Comparison of ENCODE assay signal across 19 cellular contexts in the genomic region with DNA sequence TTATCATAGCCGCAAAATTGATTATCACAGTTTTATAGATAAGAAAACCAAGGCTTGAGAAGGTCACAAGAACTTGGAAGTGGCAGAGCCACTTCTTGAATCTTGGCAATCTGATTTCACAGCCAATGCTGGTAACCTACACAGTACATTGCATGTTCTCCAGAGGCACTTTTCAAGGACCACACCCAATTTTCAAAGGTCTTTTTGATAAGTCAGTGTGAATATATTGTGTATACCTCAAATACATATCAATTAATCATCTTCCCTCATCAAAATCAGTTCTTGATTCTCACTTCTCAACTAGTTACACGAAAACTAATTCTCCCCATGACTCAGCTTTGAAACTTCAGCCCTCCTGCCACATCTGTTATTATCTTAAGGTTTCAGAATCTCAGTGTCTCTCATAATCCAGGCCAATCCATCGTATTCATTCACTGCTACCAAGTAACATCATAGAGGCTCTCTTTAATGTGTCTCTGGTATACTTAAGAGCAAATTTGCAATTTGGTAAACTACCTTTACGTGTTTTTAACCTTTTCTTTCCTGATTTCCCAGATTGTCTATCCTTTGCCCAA. TPM values are rescaled to one million over a fixed set of nuclear protein-coding genes. Genes with fewer than 3 reads are reported as not detected.
A peak's percentile ranks its signal among the peaks of the same experiment; 100 is the strongest.
DNase-seq lines count a peak whose midpoint lies in the region; ATAC-seq, FAIRE-seq and TF ChIP-seq lines count a peak whose summit lies in the region.
"Had no signal": no experiment of that assay in that cellular context is flagged by ENCODE, and none has a peak within 500 bp of the region (broad histone marks: within the 10 kb centered on the region; RNA-seq: fewer than 3 reads in every experiment).

No MANE protein-coding gene starts in this region.

- H3K9ac ChIP-seq in endodermal cell (ENCODE audit: extremely low read depth, low read length, poor library complexity, severe bottlenecking) = no peak overlapping the region

- no peak for TF ChIP-seq POLR2A in GM18505 (IDR thresholded peaks at IDR 0.05; ENCODE audit: borderline replicate concordance, extremely low read depth, insufficient read depth, insufficient read length)

- peaks cover 5% of the 10 kb centered on the region for H3K4me1 ChIP-seq in endodermal cell (ENCODE audit: control insufficient read depth, insufficient read depth, low read length)
- peaks cover 7 to 9% of the 10 kb centered on the region in 2 donors for H3K4me1 ChIP-seq in small intestine (ENCODE audit: control insufficient read depth in 2 of 2, insufficient read depth in 1 of 2, low read depth in 1 of 2, low read length in 1 of 2)

- peaks cover 29% of the 10 kb centered on the region for H3K4me1 Mint-ChIP-seq in activated naive CD8-positive, alpha-beta T cell treated with anti-CD3 and anti-CD28 coated beads, Interleukin-2, amount 50 U/mL, for 24 hours
- peaks cover 22% of the 10 kb centered on the region for H3K4me1 Mint-ChIP-seq in activated naive CD8-positive, alpha-beta T cell treated with anti-CD3 and anti-CD28 coated beads for 36 hours
- peaks cover 20% of the 10 kb centered on the region for H3K4me1 Mint-ChIP-seq in endodermal cell

- H3K9me3 ChIP-seq in endodermal cell (ENCODE audit: control insufficient read depth, low read length) = no peaks in the 10 kb centered on the region
- H3K9me3 ChIP-seq in small intestine (ENCODE audit: control insufficient read depth, low read depth) = no peaks in the 10 kb centered on the region

- DNase-seq in activated naive CD8-positive, alpha-beta T cell treated with anti-CD3 and anti-CD28 coated beads, Interleukin-2, amount 50 U/mL, for 24 hours = no peak
- DNase-seq in activated naive CD8-positive, alpha-beta T cell treated with anti-CD3 and anti-CD28 coated beads for 36 hours = no peak
- DNase-seq in LHCN-M2 (ENCODE audit: low read depth) = peak; percentile 60
- no peak for DNase-seq in endodermal cell
- DNase-seq in small intestine = peak; percentile 75
- DNase-seq in sciatic nerve (ENCODE audit: low spot score) = no peak
- DNase-seq in frontal cortex (ENCODE audit: low spot score in 2 of 2) = no peak
- DNase-seq: ACHN, DMS79, KBM-7, NCI-H1105 treated with DMSO at 0.1 percent for 48 hours, NCI-H1694, NCI-H2081 treated with DMSO at 0.1 percent for 48 hours, NCI-H446 treated with DMSO at 0.1 percent for 48 hours, RPMI8226, SHP77 treated with DMSO at 0.1 percent for 48 hours had no signal

- H3K36me3 Mint-ChIP-seq in activated naive CD8-positive, alpha-beta T cell treated with anti-CD3 and anti-CD28 coated beads, Interleukin-2, amount 50 U/mL, for 24 hours (ENCODE audit: low read depth) = peaks cover 41% of the 10 kb centered on the region
- H3K36me3 Mint-ChIP-seq in activated naive CD8-positive, alpha-beta T cell treated with anti-CD3 and anti-CD28 coated beads for 36 hours = peaks cover 37% of the 10 kb centered on the region
- peaks cover 5% of the 10 kb centered on the region for H3K36me3 Mint-ChIP-seq in endodermal cell (ENCODE audit: low read depth)

- H3K27me3 ChIP-seq in endodermal cell (ENCODE audit: control insufficient read depth, insufficient read depth, low read length, poor library complexity, severe bottlenecking) = no peaks in the 10 kb centered on the region
- H3K27me3 ChIP-seq in small intestine (ENCODE audit: control insufficient read depth in 2 of 2, insufficient read depth in 2 of 2, low read length in 2 of 2) = no peaks in the 10 kb centered on the region

- no peak overlapping the region for H3K4me3 Mint-ChIP-seq in activated naive CD8-positive, alpha-beta T cell treated with anti-CD3 and anti-CD28 coated beads, Interleukin-2, amount 50 U/mL, for 24 hours
- H3K4me3 Mint-ChIP-seq in activated naive CD8-positive, alpha-beta T cell treated with anti-CD3 and anti-CD28 coated beads for 36 hours = no peak overlapping the region
- H3K4me3 Mint-ChIP-seq in endodermal cell = no peak overlapping the region

- TF ChIP-seq CTCF in endodermal cell (conservative IDR thresholded peaks at IDR 0.05) = no peak

- H3K4me3 ChIP-seq in endodermal cell (ENCODE audit: low read length) (peak overlapping the region; percentile 16), small intestine (ENCODE audit: low read depth in 1 of 2, low read length in 2 of 2) (no peak overlapping the region)

- ATAC-seq in activated naive CD8-positive, alpha-beta T cell treated with anti-CD3 and anti-CD28 coated beads, Interleukin-2, amount 50 U/mL, for 24 hours = peak; percentile 85
- ATAC-seq in sciatic nerve (no peak), GM18505 (IDR thresholded peaks at IDR 0.05; ENCODE audit: unreplicated experiment) (no peak)

- FAIRE-seq in small intestine (lab: Jason Lieb, UNC) (no peak), frontal cortex (lab: Jason Lieb, UNC) (no peak)
- FAIRE-seq: H54 had no signal

- 81 to 95% methylated on average over 4 of the region's 4 CpGs for WGBS in endodermal cell (ENCODE audit: insufficient coverage in 1 of 2, insufficient read length in 1 of 2), 2 experiments
- WGBS in small intestine, 3 donors = 44 to 75% (median 63%) methylated on average over 4 of the region's 4 CpGs

- intact Hi-C loops in sciatic nerve (cut with DNase I) = no loop called here

- no peaks in the 10 kb centered on the region for H3K9me3 Mint-ChIP-seq in activated naive CD8-positive, alpha-beta T cell treated with anti-CD3 and anti-CD28 coated beads, Interleukin-2, amount 50 U/mL, for 24 hours
- peaks cover 3% of the 10 kb centered on the region for H3K9me3 Mint-ChIP-seq in activated naive CD8-positive, alpha-beta T cell treated with anti-CD3 and anti-CD28 coated beads for 36 hours
- H3K9me3 Mint-ChIP-seq in endodermal cell = no peaks in the 10 kb centered on the region

- H3K36me3 ChIP-seq in endodermal cell (ENCODE audit: control insufficient read depth, insufficient read depth, low read length) (peaks cover 32% of the 10 kb centered on the region), small intestine (ENCODE audit: control insufficient read depth in 2 of 2, insufficient read depth in 2 of 2, low read length in 2 of 2) (no peaks in the 10 kb centered on the region)

- H3K27me3 Mint-ChIP-seq in activated naive CD8-positive, alpha-beta T cell treated with anti-CD3 and anti-CD28 coated beads, Interleukin-2, amount 50 U/mL, for 24 hours = no peaks in the 10 kb centered on the region
- H3K27me3 Mint-ChIP-seq in activated naive CD8-positive, alpha-beta T cell treated with anti-CD3 and anti-CD28 coated beads for 36 hours = no peaks in the 10 kb centered on the region
- H3K27me3 Mint-ChIP-seq in endodermal cell (ENCODE audit: insufficient read depth) = no peaks in the 10 kb centered on the region

- no peak overlapping the region for H3K27ac Mint-ChIP-seq in activated naive CD8-positive, alpha-beta T cell treated with anti-CD3 and anti-CD28 coated beads, Interleukin-2, amount 50 U/mL, for 24 hours
- no peak overlapping the region for H3K27ac Mint-ChIP-seq in activated naive CD8-positive, alpha-beta T cell treated with anti-CD3 and anti-CD28 coated beads for 36 hours
- H3K27ac Mint-ChIP-seq in endodermal cell = no peak overlapping the region

- H3K27ac ChIP-seq in endodermal cell (ENCODE audit: low read depth, low read length) (no peak overlapping the region), small intestine (ENCODE audit: low read depth in 1 of 2, low read length in 1 of 2) (peak overlapping the region in 1 of 2 donors; percentile 32)
- H3K27ac ChIP-seq: C4-2B had no signal

RNA-seq across cellular contexts. Expression of a gene that starts 16.8 kb away (rescaled TPM):
- 10 to 100 TPM; 42.8 to 46.7 TPM for total RNA-seq in activated naive CD8-positive, alpha-beta T cell treated with anti-CD3 and anti-CD28 coated beads for 36 hours
- total RNA-seq in LHCN-M2 (2014; rRNA removed) = 73.6 and 99.8 TPM in 2 replicates
- 43.6 TPM for polyA plus RNA-seq in LHCN-M2 (2012)
- 100 to 1,000 TPM in 1 of 2 donors, 10 to 100 TPM in 1; 91.1 to 120 TPM for total RNA-seq in endodermal cell
- 44.9 TPM for polyA plus RNA-seq in endodermal cell (2013, experiment 1 of 2)
- polyA plus RNA-seq in endodermal cell (2013, experiment 2 of 2) = 44.1 TPM
- 10 to 100 TPM; 21.1 to 26.6 (median 21.3) TPM for polyA plus RNA-seq in small intestine
- 41.3 TPM for total RNA-seq in sciatic nerve
- total RNA-seq in frontal cortex = 69.7 TPM

Comparison
In these comparisons a context has a peak if more than half of its experiments do, and no peak if none do; other contexts are left out.
1. DNase-seq: peak in LHCN-M2 (single experiment) and small intestine (single experiment); none in activated naive CD8-positive, alpha-beta T cell treated with anti-CD3 and anti-CD28 coated beads, Interleukin-2, amount 50 U/mL, for 24 hours (single experiment), activated naive CD8-positive, alpha-beta T cell treated with anti-CD3 and anti-CD28 coated beads for 36 hours (single experiment), endodermal cell (single experiment), sciatic nerve (single experiment) and frontal cortex (0 of 2).